Comparison of ENCODE assay signal across 8 cellular contexts in the genomic region with DNA sequence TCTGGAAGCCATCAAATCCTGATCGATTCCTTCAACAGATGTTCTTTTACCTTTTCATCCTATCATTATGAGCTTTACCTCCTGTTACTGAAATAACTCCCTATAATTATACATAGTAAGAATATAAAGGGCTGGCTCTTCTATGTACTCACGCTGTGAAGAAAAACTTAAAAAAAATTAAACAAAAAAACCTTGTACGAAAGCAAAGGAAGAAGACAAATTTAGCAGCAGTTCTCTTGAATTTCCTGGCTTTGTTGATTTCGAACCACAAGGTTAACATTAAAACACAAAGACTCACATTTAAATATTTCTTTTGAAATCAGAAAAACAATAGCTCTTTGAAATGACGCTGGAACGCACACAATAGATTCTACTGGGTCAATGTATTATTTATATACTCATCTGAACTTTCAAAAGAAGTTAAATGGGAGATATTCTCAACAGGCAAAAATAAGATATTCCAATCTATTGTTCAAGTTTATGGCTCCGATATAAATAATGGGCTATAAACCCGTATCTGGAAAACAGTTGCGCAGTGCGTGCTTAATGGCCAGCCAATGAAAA. TPM values are rescaled to one million over a fixed set of nuclear protein-coding genes. Genes with fewer than 3 reads are reported as not detected.
DNase-seq lines count a peak whose midpoint lies in the region; ATAC-seq, FAIRE-seq and TF ChIP-seq lines count a peak whose summit lies in the region.

No MANE protein-coding gene starts in this region.

- peaks cover 6% of the 10 kb centered on the region for H3K4me1 ChIP-seq in neural progenitor cell

- no peaks in the 10 kb centered on the region for H3K9me3 Mint-ChIP-seq in Calu3 (ENCODE audit: low read depth, unreplicated experiment)
- H3K9me3 Mint-ChIP-seq in effector memory CD8-positive, alpha-beta T cell: no peaks in the 10 kb centered on the region
- H3K9me3 Mint-ChIP-seq in neural progenitor cell: peaks cover 2% of the 10 kb centered on the region

- no peak for DNase-seq in Calu3
- peak; percentile 73 for DNase-seq in NCI-H2227 treated with DMSO at 0.1 percent for 48 hours (lab: John Stamatoyannopoulos, UW)
- DNase-seq in effector memory CD8-positive, alpha-beta T cell: no peak
- no peak for DNase-seq in neural progenitor cell (ENCODE audit: low spot score)
- no peak for DNase-seq in cerebellar cortex (ENCODE audit: low spot score)
- DNase-seq in GM19239 (ENCODE audit: insufficient read length, low spot score): no peak
- DNase-seq in activated gamma-delta T cell treated with Interleukin-2 at 50 U/mL for 16 hours: no peak

- peaks cover 45% of the 10 kb centered on the region for H3K36me3 Mint-ChIP-seq in Calu3 (ENCODE audit: insufficient read depth, unreplicated experiment)
- peaks cover 42% of the 10 kb centered on the region for H3K36me3 Mint-ChIP-seq in effector memory CD8-positive, alpha-beta T cell (ENCODE audit: insufficient read depth)
- H3K36me3 Mint-ChIP-seq in neural progenitor cell: peaks cover 12% of the 10 kb centered on the region

- TF ChIP-seq CTCF in Calu3 (IDR thresholded peaks at IDR 0.05; ENCODE audit: unreplicated experiment) (no peak), neural progenitor cell (IDR thresholded peaks at IDR 0.05) (no peak)

- H3F3A ChIP-seq in neural progenitor cell (ENCODE audit: low read depth): peaks cover 75% of the 10 kb centered on the region

- FAIRE-seq in GM19239 (lab: Jason Lieb, UNC): no peak

- no TSS peak for BruUV-seq in Calu3 (replicated peaks; lab: Mats Ljungman, UMichigan)

- no peak overlapping the region for H3K9ac ChIP-seq in neural progenitor cell

- H3K79me2 ChIP-seq in neural progenitor cell (ENCODE audit: low read depth): peaks cover 27% of the 10 kb centered on the region

- no peak for ATAC-seq in effector memory CD8-positive, alpha-beta T cell (replicated peaks)
- ATAC-seq in GM21367 (IDR thresholded peaks at IDR 0.05; ENCODE audit: unreplicated experiment): no peak

- no peaks in the 10 kb centered on the region for H3K9me3 ChIP-seq in neural progenitor cell (ENCODE audit: low read depth)

- peaks cover 12% of the 10 kb centered on the region for H3K4me1 Mint-ChIP-seq in Calu3 (ENCODE audit: low read depth, unreplicated experiment)
- peaks cover 14 to 27% of the 10 kb centered on the region in 2 donors for H3K4me1 Mint-ChIP-seq in effector memory CD8-positive, alpha-beta T cell (ENCODE audit: low read depth in 2 of 2)
- H3K4me1 Mint-ChIP-seq in neural progenitor cell: peaks cover 42% of the 10 kb centered on the region

- H3K4me2 ChIP-seq in neural progenitor cell: peak overlapping the region; percentile 82

- H3K27ac Mint-ChIP-seq in Calu3 (ENCODE audit: unreplicated experiment): peak overlapping the region; percentile 71
- H3K27ac Mint-ChIP-seq in effector memory CD8-positive, alpha-beta T cell: peak overlapping the region; percentile 96 to 97
- H3K27ac Mint-ChIP-seq in neural progenitor cell: peak overlapping the region; percentile 100

- intact Hi-C loops in Calu3 (cut with micrococcal nuclease; ENCODE audit: unreplicated experiment): loop anchor here (2.0 kb wide), 1 partner anchor 17 kb away; no protein-coding TSS in a partner anchor

- CTCF ChIA-PET in Calu3 (lab: Charles Lee): interaction anchor here (0.6 to 1.9 kb wide), 7 partner anchors 14 to 140 kb away, joined by 3 to 8 read pairs (median 5); partner anchors contain the start of gene SPEN

- H4K20me1 ChIP-seq in neural progenitor cell (ENCODE audit: low read depth): no peaks in the 10 kb centered on the region

- peak overlapping the region; percentile 99 for H3K27ac ChIP-seq in neural progenitor cell

- no peaks in the 10 kb centered on the region for H3K27me3 ChIP-seq in neural progenitor cell

- H3K27me3 Mint-ChIP-seq in Calu3 (ENCODE audit: unreplicated experiment) (no peaks in the 10 kb centered on the region), neural progenitor cell (ENCODE audit: insufficient read depth, low read depth) (peaks cover 4% of the 10 kb centered on the region)
- H3K27me3 Mint-ChIP-seq in effector memory CD8-positive, alpha-beta T cell: no peaks in the 10 kb centered on the region

- peak overlapping the region; percentile 66 for H3K4me3 ChIP-seq in neural progenitor cell

- H2AFZ ChIP-seq in neural progenitor cell (replicated peaks): no peak overlapping the region

- H3K4me3 Mint-ChIP-seq in Calu3 (ENCODE audit: low read depth, unreplicated experiment): peak overlapping the region; percentile 81
- H3K4me3 Mint-ChIP-seq in effector memory CD8-positive, alpha-beta T cell: peak overlapping the region; percentile 94 to 95
- H3K4me3 Mint-ChIP-seq in neural progenitor cell: peak overlapping the region; percentile 95

- H3K36me3 ChIP-seq in neural progenitor cell: no peaks in the 10 kb centered on the region

RNA-seq across cellular contexts. Expression of gene SPEN, which starts 13.6 kb away (rescaled TPM):
- 48.3 and 53.6 TPM in 2 replicates for total RNA-seq in Calu3 (2022)
- 40.1 and 59.6 TPM in 2 replicates for total RNA-seq in neural progenitor cell (ENCODE audit: low replicate concordance)

RNA-seq across cellular contexts. Expression of gene UQCRHL, which starts 26.5 kb away (rescaled TPM):
- 3.3 and 3.6 TPM in 2 replicates for total RNA-seq in Calu3 (2022)
- 2.8 and 4.8 TPM in 2 replicates for total RNA-seq in neural progenitor cell (ENCODE audit: low replicate concordance)
